In genomic region chr2:218329027-218329825, GRCh38 we compare ENCODE assay signal across 9 cellular contexts. TPM values are rescaled to one million over a fixed set of nuclear protein-coding genes. Genes with fewer than 3 reads are reported as not detected.
DNase-seq lines count a peak whose midpoint lies in the region; ATAC-seq and TF ChIP-seq lines count a peak whose summit lies in the region.
"Had no signal": no experiment of that assay in that cellular context is flagged by ENCODE, and none has a peak within 500 bp of the region (broad histone marks: within the 10 kb centered on the region; RNA-seq: fewer than 3 reads in every experiment).

No MANE protein-coding gene starts in this region.

- no peak overlapping the region for H3K4me3 ChIP-seq in H7 (ENCODE audit: insufficient read depth, low read depth, low read length)

- TF ChIP-seq CTCF in CD14-positive monocyte (IDR thresholded peaks at IDR 0.05), result no peak

- intact Hi-C loops in CD14-positive monocyte (cut with micrococcal nuclease), result loop anchor here in 1 of 2 donors (5.0 kb wide), 1 partner anchor 33 kb away; no protein-coding TSS in a partner anchor

- H3K36me3 Mint-ChIP-seq in CD14-positive monocyte, result peaks cover 15 to 22% of the 10 kb centered on the region in 2 donors

- ATAC-seq in HG03066 (IDR thresholded peaks at IDR 0.05; ENCODE audit: low read depth, unreplicated experiment), result peak; percentile 46

- peaks cover 0 to 9% (median 1%) of the 10 kb centered on the region in 3 donors for H3K27me3 Mint-ChIP-seq in CD14-positive monocyte (ENCODE audit: low read depth in 3 of 3)

- H3K4me3 Mint-ChIP-seq in CD14-positive monocyte, result peak overlapping the region; percentile 41 to 77

- peaks cover 94% of the 10 kb centered on the region for H3K4me1 Mint-ChIP-seq in CD14-positive monocyte

- H3K27ac Mint-ChIP-seq in CD14-positive monocyte, result peak overlapping the region; percentile 64 to 90 (median 87)

- no peaks in the 10 kb centered on the region; the same call in 1 of the 2 replicates for H3K36me3 ChIP-seq in H7 (replicated peaks; ENCODE audit: control insufficient read depth, insufficient read depth, low read length)

- peak; percentile 40 for DNase-seq in CD14-positive monocyte (ENCODE audit: low spot score)
- peak; percentile 32 for DNase-seq in GM19238 (ENCODE audit: insufficient read length, low spot score)
- peak; percentile 30 for DNase-seq in germinal center (ENCODE audit: low spot score)
- DNase-seq in inferior parietal cortex (ENCODE audit: extremely low spot score), result no peak
- DNase-seq in activated CD4-positive, alpha-beta T cell treated with anti-CD3 and anti-CD28 coated beads, Interleukin-2, amount 50 U/mL, for 48 hours, result no peak
- DNase-seq in stimulated activated CD8-positive, alpha-beta memory T cell treated with anti-CD3 and anti-CD28 coated beads, Interleukin-4, amount 100 ng/mL, for 48 hours, result no peak
- no peak for DNase-seq in H7

- H3K9me3 Mint-ChIP-seq in CD14-positive monocyte, result no peaks in the 10 kb centered on the region

- no peaks in the 10 kb centered on the region for H3K27me3 ChIP-seq in H7 (ENCODE audit: control insufficient read depth, insufficient read depth, low read length)

RNA-seq across cellular contexts. Expression of gene CATIP, which starts 27.4 kb away (rescaled TPM):
- 1 to 10 TPM; 2.9 to 5.5 TPM for polyA plus RNA-seq in CD14-positive monocyte
- total RNA-seq in H7 (2014; rRNA removed; shearing (Covaris generic)), result 0.76 TPM in 1 of 2 replicates, not detected in the other
- total RNA-seq: mononuclear cell had no signal

RNA-seq across cellular contexts. Expression of gene TMBIM1, which starts 36.9 kb away (rescaled TPM):
- polyA plus RNA-seq in CD14-positive monocyte, result 100 to 1,000 TPM; 129 to 139 TPM
- total RNA-seq in H7 (2014; rRNA removed; shearing (Covaris generic)), result 34.1 and 35.6 TPM in 2 replicates

RNA-seq across cellular contexts. Expression of gene SLC11A1, which starts 52.8 kb away (rescaled TPM):
- polyA plus RNA-seq in CD14-positive monocyte, result 100 to 1,000 TPM; 184 to 352 TPM
- not detected in 2 replicates for total RNA-seq in H7 (2014; rRNA removed; shearing (Covaris generic))

RNA-seq across cellular contexts. Expression of gene PNKD, which starts 58.9 kb away (rescaled TPM):
- polyA plus RNA-seq in CD14-positive monocyte, result 10 to 100 TPM; 79.8 to 92.0 TPM
- total RNA-seq in H7 (2014; rRNA removed; shearing (Covaris generic)), result 46.5 and 61.3 TPM in 2 replicates

RNA-seq across cellular contexts. Expression of gene AAMP, which starts 59.3 kb away (rescaled TPM):
- polyA plus RNA-seq in CD14-positive monocyte, result 10 to 100 TPM; 90.8 to 98.7 TPM
- total RNA-seq in H7 (2014; rRNA removed; shearing (Covaris generic)), result 139 and 141 TPM in 2 replicates

Comparison
In these comparisons a context has a peak if more than half of its experiments do, and no peak if none do; other contexts are left out.
1. DNase-seq: peak in CD14-positive monocyte (single experiment), GM19238 (single experiment) and germinal center (single experiment); none in inferior parietal cortex (single experiment), activated CD4-positive, alpha-beta T cell treated with anti-CD3 and anti-CD28 coated beads, Interleukin-2, amount 50 U/mL, for 48 hours (0 of 2), stimulated activated CD8-positive, alpha-beta memory T cell treated with anti-CD3 and anti-CD28 coated beads, Interleukin-4, amount 100 ng/mL, for 48 hours (single experiment) and H7 (single experiment).